In genomic region chr1:44811714-44812151, GRCh38 we compare ENCODE assay signal across 8 cellular contexts. TPM values are rescaled to one million over a fixed set of nuclear protein-coding genes. Genes with fewer than 3 reads are reported as not detected.
DNase-seq lines count a peak whose midpoint lies in the region; ATAC-seq and TF ChIP-seq lines count a peak whose summit lies in the region.

No MANE protein-coding gene starts in this region.

- no peaks in the 10 kb centered on the region for H3K9me3 ChIP-seq in thyroid gland

- peaks cover 44 to 65% of the 10 kb centered on the region in 2 donors for H3K4me1 ChIP-seq in thyroid gland

- TF ChIP-seq POLR2A in thyroid gland (IDR thresholded peaks at IDR 0.05): no peak

- peaks cover 64% of the 10 kb centered on the region for H3K4me1 Mint-ChIP-seq in activated CD8-positive, alpha-beta memory T cell treated with anti-CD3 and anti-CD28 coated beads, Interleukin-2, amount 10 ng/mL, durations not matched to agents 7 days and 5 days

- no peaks in the 10 kb centered on the region for H3K9me3 Mint-ChIP-seq in activated CD8-positive, alpha-beta memory T cell treated with anti-CD3 and anti-CD28 coated beads, Interleukin-2, amount 10 ng/mL, durations not matched to agents 7 days and 5 days (ENCODE audit: low read depth)

- H3K4me3 Mint-ChIP-seq in activated CD8-positive, alpha-beta memory T cell treated with anti-CD3 and anti-CD28 coated beads, Interleukin-2, amount 10 ng/mL, durations not matched to agents 7 days and 5 days: no peak overlapping the region

- no peaks in the 10 kb centered on the region for H3K27me3 ChIP-seq in thyroid gland

- H3K27ac ChIP-seq in thyroid gland: peak overlapping the region in 2 of 3 donors; percentile 97 to 99

- H3K27me3 Mint-ChIP-seq in activated CD8-positive, alpha-beta memory T cell treated with anti-CD3 and anti-CD28 coated beads, Interleukin-2, amount 10 ng/mL, durations not matched to agents 7 days and 5 days: no peaks in the 10 kb centered on the region

- CTCF ChIA-PET in activated CD8-positive, alpha-beta memory T cell treated with anti-CD3 and anti-CD28 coated beads, Interleukin-2, amount 10 ng/mL, durations not matched to agents 7 days and 5 days (lab: Charles Lee): interaction anchor here (1.3 to 4.3 kb wide), 2 partner anchors 12 to 21 kb away, joined by 3 to 42 read pairs; partner anchors contain the start of gene PLK3

- ATAC-seq in activated CD8-positive, alpha-beta memory T cell treated with anti-CD3 and anti-CD28 coated beads, Interleukin-2, amount 10 ng/mL, durations not matched to agents 7 days and 5 days: no peak
- no peak for ATAC-seq in GM18519 (IDR thresholded peaks at IDR 0.05; ENCODE audit: low FRiP score, unreplicated experiment)

- H3K36me3 Mint-ChIP-seq in activated CD8-positive, alpha-beta memory T cell treated with anti-CD3 and anti-CD28 coated beads, Interleukin-2, amount 10 ng/mL, durations not matched to agents 7 days and 5 days: peaks cover 10% of the 10 kb centered on the region

- no peaks in the 10 kb centered on the region for H3K36me3 ChIP-seq in thyroid gland

- peak overlapping the region; percentile 99 for H3K27ac Mint-ChIP-seq in activated CD8-positive, alpha-beta memory T cell treated with anti-CD3 and anti-CD28 coated beads, Interleukin-2, amount 10 ng/mL, durations not matched to agents 7 days and 5 days

- DNase-seq in activated CD8-positive, alpha-beta memory T cell treated with anti-CD3 and anti-CD28 coated beads, Interleukin-2, amount 10 ng/mL, durations not matched to agents 7 days and 5 days: no peak
- DNase-seq in activated CD8-positive, alpha-beta memory T cell treated with anti-CD3 and anti-CD28 coated beads, Interleukin-2, amount 50 U/mL, for 4 hours: no peak
- DNase-seq in amniotic epithelial cell (ENCODE audit: low read depth): peak; percentile 70
- peak; percentile 30 for DNase-seq in kidney glomerular epithelial cell (lab: John Stamatoyannopoulos, UW)
- DNase-seq in thyroid gland: peak; percentile 16 to 23
- no peak for DNase-seq in activated CD4-positive, alpha-beta T cell treated with anti-CD3 and anti-CD28 coated beads, Interleukin-2, amount 50 U/mL, for 1 hour
- DNase-seq in NCI-H524 (lab: John Stamatoyannopoulos, UW): no peak

- 80 to 84% methylated on average over 3 of the region's 3 CpGs for WGBS in thyroid gland, 2 donors

- H3K4me3 ChIP-seq in thyroid gland (replicated peaks in 1 of 3): no peak overlapping the region

- TF ChIP-seq CTCF in thyroid gland (IDR thresholded peaks at IDR 0.05): no peak

- intact Hi-C loops in thyroid gland (cut with DNase I): no loop called here

RNA-seq across cellular contexts. Expression of gene BTBD19, which starts 3.4 kb away (rescaled TPM):
- 1 to 10 TPM; 3.7 to 4.5 TPM for total RNA-seq in activated CD8-positive, alpha-beta memory T cell treated with anti-CD3 and anti-CD28 coated beads, Interleukin-2, amount 10 ng/mL, durations not matched to agents 7 days and 5 days
- total RNA-seq in thyroid gland: 10 to 100 TPM in 2 of 4 donors, 1 to 10 TPM in 2; 7.3 to 14.9 (median 9.2) TPM

RNA-seq across cellular contexts. Expression of gene DYNLT4, which starts 4.6 kb away (rescaled TPM):
- total RNA-seq in activated CD8-positive, alpha-beta memory T cell treated with anti-CD3 and anti-CD28 coated beads, Interleukin-2, amount 10 ng/mL, durations not matched to agents 7 days and 5 days: 1 to 10 TPM in 1 of 2 experiments, under 1 TPM in 1; 0.40 to 1.3 TPM
- total RNA-seq in thyroid gland: 1 to 10 TPM in 1 of 4 donors, under 1 TPM in 1, not detected in 2; 0.67 to 1.0 TPM

RNA-seq across cellular contexts. Expression of gene PLK3, which starts 11.6 kb away (rescaled TPM):
- total RNA-seq in activated CD8-positive, alpha-beta memory T cell treated with anti-CD3 and anti-CD28 coated beads, Interleukin-2, amount 10 ng/mL, durations not matched to agents 7 days and 5 days: 10 to 100 TPM; 43.1 to 48.9 TPM
- total RNA-seq in thyroid gland: 10 to 100 TPM in 3 of 4 donors, 1 to 10 TPM in 1; 7.4 to 18.4 (median 13.6) TPM

RNA-seq across cellular contexts. Expression of gene BEST4, which starts 23.8 kb away (rescaled TPM):
- total RNA-seq in activated CD8-positive, alpha-beta memory T cell treated with anti-CD3 and anti-CD28 coated beads, Interleukin-2, amount 10 ng/mL, durations not matched to agents 7 days and 5 days: under 1 TPM; 0.73 to 0.79 TPM
- total RNA-seq in thyroid gland: under 1 TPM in 2 of 4 donors, not detected in 2; 0.42 to 0.56 TPM

RNA-seq across cellular contexts. Expression of gene PTCH2, which starts 31.3 kb away (rescaled TPM):
- 1 to 10 TPM in 1 of 2 experiments, under 1 TPM in 1; 0.82 to 3.6 TPM for total RNA-seq in activated CD8-positive, alpha-beta memory T cell treated with anti-CD3 and anti-CD28 coated beads, Interleukin-2, amount 10 ng/mL, durations not matched to agents 7 days and 5 days
- 1 to 10 TPM in 1 of 4 donors, under 1 TPM in 3; 0.15 to 1.0 (median 0.52) TPM for total RNA-seq in thyroid gland

Comparison
In these comparisons a context has a peak if more than half of its experiments do, and no peak if none do; other contexts are left out.
1. DNase-seq: peak in amniotic epithelial cell (single experiment), kidney glomerular epithelial cell (single experiment) and thyroid gland (2 of 2); none in activated CD8-positive, alpha-beta memory T cell treated with anti-CD3 and anti-CD28 coated beads, Interleukin-2, amount 10 ng/mL, durations not matched to agents 7 days and 5 days (single experiment), activated CD8-positive, alpha-beta memory T cell treated with anti-CD3 and anti-CD28 coated beads, Interleukin-2, amount 50 U/mL, for 4 hours (single experiment), activated CD4-positive, alpha-beta T cell treated with anti-CD3 and anti-CD28 coated beads, Interleukin-2, amount 50 U/mL, for 1 hour (single experiment) and NCI-H524 (0 of 2).